ENCODE assay signal across 12 cellular contexts in the genomic region with DNA sequence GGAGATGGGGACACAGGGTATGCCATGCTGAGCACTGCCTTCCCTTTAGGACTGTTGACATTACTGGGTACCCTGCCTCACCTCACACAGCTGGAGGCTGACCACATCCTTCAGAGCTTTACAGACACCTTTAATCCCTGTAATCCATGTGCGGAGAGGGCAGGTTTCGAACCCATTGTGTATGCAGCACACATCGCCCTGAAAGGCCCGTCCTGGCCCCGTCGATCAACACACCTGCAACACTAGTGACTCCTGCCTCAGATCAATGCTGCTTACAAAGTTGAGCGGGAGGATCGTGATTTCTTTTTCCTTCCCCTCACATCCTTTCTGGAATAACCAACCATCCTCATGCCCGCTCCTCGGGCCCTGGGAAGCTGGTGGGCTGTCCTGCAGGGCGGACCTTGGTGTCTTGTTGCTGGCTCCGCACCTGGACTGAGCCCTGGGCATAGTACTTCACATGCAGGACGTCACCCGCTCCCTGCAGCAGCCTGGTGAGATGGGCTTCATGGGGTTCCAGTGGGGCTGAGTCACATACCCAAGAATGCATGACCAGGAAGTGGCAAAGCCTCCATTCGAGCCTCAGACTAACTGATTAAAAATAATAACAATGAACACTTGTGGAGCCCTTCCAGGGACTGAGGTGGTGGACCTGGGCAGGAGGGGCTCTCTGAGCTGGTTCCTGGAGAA.
DNase-seq lines count a peak whose midpoint lies in the region; ATAC-seq, FAIRE-seq and TF ChIP-seq lines count a peak whose summit lies in the region.
"Had no signal": no experiment of that assay in that cellular context is flagged by ENCODE, and none has a peak within 500 bp of the region (broad histone marks: within the 10 kb centered on the region; RNA-seq: fewer than 3 reads in every experiment).

No MANE protein-coding gene starts in this region.

- intact Hi-C loops in left ventricle myocardium superior (cut with micrococcal nuclease), result no loop called here

- ATAC-seq in left ventricle myocardium superior, result no peak
- ATAC-seq in GM21367 (IDR thresholded peaks at IDR 0.05; ENCODE audit: unreplicated experiment), result no peak
- ATAC-seq: right cardiac atrium, WTC11 had no signal

- no peak for TF ChIP-seq POLR2A in H54 (IDR thresholded peaks at IDR 0.05; ENCODE audit: low read depth, low read length)

- FAIRE-seq in H54 (lab: Jason Lieb, UNC) (peak; percentile 27), frontal cortex (lab: Jason Lieb, UNC) (no peak)

- peak; percentile 94 for DNase-seq in ACHN
- peak; percentile 81 for DNase-seq in H54 (ENCODE audit: insufficient read length, low spot score)
- DNase-seq in amniotic epithelial cell (ENCODE audit: low read depth), result peak; percentile 31
- DNase-seq in kidney glomerular epithelial cell (lab: John Stamatoyannopoulos, UW), result peak; percentile 82
- DNase-seq in left ventricle myocardium superior, result no peak
- DNase-seq in frontal cortex (ENCODE audit: low spot score in 2 of 2), result no peak
- no peak for DNase-seq in DMS79 (lab: John Stamatoyannopoulos, UW)
- DNase-seq: activated naive CD8-positive, alpha-beta T cell treated with anti-CD3 and anti-CD28 coated beads, Interleukin-2, amount 10 ng/mL, durations not matched to agents 7 days and 5 days; CD4-positive, alpha-beta T cell; right cardiac atrium had no signal

- in situ Hi-C loops in ACHN (cut with HindIII; ENCODE audit: low pct_ligation_motif_present, low pct_unique_long_range_greater_than_20kb, low sequenced_read_pairs), result no loop called here

Comparison
In these comparisons a context has a peak if more than half of its experiments do, and no peak if none do; other contexts are left out.
1. DNase-seq: peak in ACHN (single experiment), H54 (single experiment), amniotic epithelial cell (single experiment) and kidney glomerular epithelial cell (single experiment); none in left ventricle myocardium superior (single experiment), frontal cortex (0 of 2) and DMS79 (single experiment).